ENCODE assay signal across 8 cellular contexts in the genomic region with DNA sequence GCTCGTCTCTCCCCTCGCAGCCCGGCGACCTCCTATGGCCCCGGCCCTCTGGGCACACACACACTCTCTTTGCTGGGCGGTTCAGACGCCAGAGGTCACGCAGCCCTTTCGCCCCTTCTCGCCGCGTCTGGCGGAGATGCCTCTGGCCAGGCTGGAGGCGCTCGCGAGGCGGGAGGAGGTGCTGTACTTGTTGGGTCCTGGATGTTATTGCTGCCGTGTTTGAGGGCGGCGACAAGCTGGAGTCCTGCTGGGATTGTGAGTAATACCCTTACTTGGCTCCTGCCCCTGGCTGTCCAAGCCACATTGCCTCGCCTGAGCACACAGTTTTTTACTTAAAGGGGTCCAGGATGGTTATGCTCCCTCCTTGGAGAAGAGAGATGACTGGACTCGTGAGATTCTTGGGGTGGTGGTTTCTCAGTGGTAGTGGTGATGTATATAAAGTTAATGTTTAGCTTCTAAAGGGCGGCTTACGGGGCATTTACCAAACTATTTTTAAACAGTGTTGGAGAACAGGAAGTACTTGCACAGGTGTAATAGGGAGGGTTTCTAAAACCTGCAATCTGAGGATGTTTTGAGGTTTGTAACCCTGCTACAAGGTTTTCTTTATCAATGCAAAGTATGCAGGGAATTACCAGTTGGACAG. TPM values are rescaled to one million over a fixed set of nuclear protein-coding genes. Genes with fewer than 3 reads are reported as not detected.
A peak's percentile ranks its signal among the peaks of the same experiment; 100 is the strongest.
DNase-seq lines count a peak whose midpoint lies in the region; ATAC-seq and TF ChIP-seq lines count a peak whose summit lies in the region.

No MANE protein-coding gene starts in this region.

- peaks cover 11% of the 10 kb centered on the region for H3K4me1 ChIP-seq in mononuclear cell (ENCODE audit: insufficient read depth, low read length)

- DNase-seq in CD4-positive, alpha-beta T cell = peak; percentile 23 to 62 (median 36)
- DNase-seq in NOMO-1 treated with DMSO at 0.1 percent for 48 hours (lab: John Stamatoyannopoulos, UW; ENCODE audit: unreplicated experiment) (peak; percentile 67), activated T-cell treated with anti-CD3 and anti-CD28 coated beads for 24 hours (ENCODE audit: low read depth) (peak; percentile 52), epithelial cell of prostate (ENCODE audit: low read depth, low spot score) (peak; percentile 72)
- DNase-seq in stimulated activated CD8-positive, alpha-beta memory T cell treated with anti-CD3 and anti-CD28 coated beads, Interleukin-4, amount 100 ng/mL, for 24 hours (ENCODE audit: low read depth) = peak; percentile 38

- H3K27ac Mint-ChIP-seq in CD4-positive, alpha-beta T cell = peak overlapping the region; percentile 96

- H3K9me3 Mint-ChIP-seq in CD4-positive, alpha-beta T cell = no peaks in the 10 kb centered on the region

- ATAC-seq in CD4-positive, alpha-beta T cell (ENCODE audit: poor library complexity) = peak; percentile 18
- peak; percentile 51 for ATAC-seq in GM19452 (IDR thresholded peaks at IDR 0.05; ENCODE audit: unreplicated experiment)
- peak; percentile 36 for ATAC-seq in HG03565 (IDR thresholded peaks at IDR 0.05; ENCODE audit: unreplicated experiment)

- peak overlapping the region; percentile 94 for H3K4me3 Mint-ChIP-seq in CD4-positive, alpha-beta T cell

- H3K9me3 ChIP-seq in CD4-positive, alpha-beta T cell (ENCODE audit: control insufficient read depth, low read length) = no peaks in the 10 kb centered on the region
- no peaks in the 10 kb centered on the region for H3K9me3 ChIP-seq in mononuclear cell (ENCODE audit: low read depth, low read length)

- TF ChIP-seq CTCF in CD4-positive, alpha-beta T cell (IDR thresholded peaks at IDR 0.05) = no peak

- CTCF ChIA-PET in CD4-positive, alpha-beta T cell (lab: Charles Lee) = interaction anchor here (0.8 to 2.1 kb wide), 7 partner anchors 9 to 170 kb away, joined by 3 to 10 read pairs (median 3); a partner anchor contains a TSS

- H3K27ac ChIP-seq in CD4-positive, alpha-beta T cell (ENCODE audit: low read depth, low read length) = peak overlapping the region; percentile 78
- H3K27ac ChIP-seq in epithelial cell of prostate = peak overlapping the region; percentile 97

- peak overlapping the region; percentile 74 for H3K4me3 ChIP-seq in mononuclear cell (ENCODE audit: low read length)

- peaks cover 46% of the 10 kb centered on the region for H3K4me1 Mint-ChIP-seq in CD4-positive, alpha-beta T cell (ENCODE audit: low read depth)

- POLR2A ChIA-PET in CD4-positive, alpha-beta T cell (lab: Charles Lee) = interaction anchor here (0.5 to 4.4 kb wide), 20 partner anchors 10 to 949 kb away, joined by 3 to 48 read pairs (median 4); a partner anchor contains a TSS

- no peaks in the 10 kb centered on the region for H3K27me3 Mint-ChIP-seq in CD4-positive, alpha-beta T cell

- intact Hi-C loops in CD4-positive, alpha-beta T cell (cut with DNase I, micrococcal nuclease) = loop anchor here (1.0 to 10.0 kb wide), 9 partner anchors 20 to 378 kb away; a partner anchor contains a TSS

- peaks cover 34% of the 10 kb centered on the region for H3K36me3 Mint-ChIP-seq in CD4-positive, alpha-beta T cell (ENCODE audit: low read depth)

- H3K27me3 ChIP-seq in CD4-positive, alpha-beta T cell (ENCODE audit: control insufficient read depth, insufficient read depth, low read length) = no peaks in the 10 kb centered on the region
- no peaks in the 10 kb centered on the region for H3K27me3 ChIP-seq in mononuclear cell (ENCODE audit: insufficient read depth, low read length)

RNA-seq across cellular contexts. Expression of a gene that starts 0.6 kb away (rescaled TPM):
- 10 to 100 TPM; 15.1 to 15.5 TPM for total RNA-seq in CD4-positive, alpha-beta T cell
- 20.1 TPM for total RNA-seq in mononuclear cell

Comparison
In these comparisons a context has a peak if more than half of its experiments do, and no peak if none do; other contexts are left out.
1. Peak in every context shown above with its lines: DNase-seq, ATAC-seq, H3K4me3 ChIP-seq and H3K27ac ChIP-seq.